In the genomic region with DNA sequence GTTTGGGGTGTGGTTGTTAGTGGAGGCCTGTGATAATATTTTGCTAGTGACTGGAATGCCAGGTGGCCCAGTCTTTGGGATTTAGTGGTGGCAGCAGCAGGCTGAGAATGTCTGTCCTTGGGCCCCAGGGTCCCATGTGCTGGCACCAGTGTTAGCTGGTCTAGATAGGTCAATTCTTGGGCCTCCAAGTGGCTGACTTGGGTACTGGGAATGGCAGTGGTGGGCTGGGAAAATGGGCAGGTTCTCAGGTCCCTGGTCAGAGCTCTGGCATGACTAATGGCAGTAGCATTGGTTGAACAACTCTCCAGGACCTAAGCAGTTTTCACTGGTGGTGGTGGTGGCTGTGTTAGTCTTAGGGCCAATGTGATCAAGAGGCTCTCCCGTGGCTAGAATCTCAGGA, we compare ENCODE assay signal across 33 cellular contexts. TPM values are rescaled to one million over a fixed set of nuclear protein-coding genes. Genes with fewer than 3 reads are reported as not detected.
DNase-seq lines count a peak whose midpoint lies in the region; ATAC-seq, FAIRE-seq and TF ChIP-seq lines count a peak whose summit lies in the region.
"Had no signal": no experiment of that assay in that cellular context is flagged by ENCODE, and none has a peak within 500 bp of the region (broad histone marks: within the 10 kb centered on the region; RNA-seq: fewer than 3 reads in every experiment).

No MANE protein-coding gene starts in this region.

- no peak overlapping the region for H3K4me2 ChIP-seq in A549

- H3K4me1 ChIP-seq in A549: no peaks in the 10 kb centered on the region
- no peaks in the 10 kb centered on the region for H3K4me1 ChIP-seq in foreskin keratinocyte
- H3K4me1 ChIP-seq: pancreas, right atrium auricular region, spleen, thyroid gland had no signal

- DNase-seq in A549 (ENCODE audit: low read depth in 1 of 2, low spot score in 1 of 2): peak; percentile 1 to 3
- DNase-seq in LHCN-M2 (ENCODE audit: low read depth): peak; percentile 4
- DNase-seq in foreskin keratinocyte: no peak
- DNase-seq in stimulated activated CD4-positive, alpha-beta T cell treated with anti-CD3 and anti-CD28 coated beads, Interleukin-12 subunit alpha, Interleukin-12 subunit beta, amount 100 ng/mL, for 4 hours: no peak
- DNase-seq in NCI-H187 treated with DMSO at 0.1 percent for 48 hours (lab: John Stamatoyannopoulos, UW): no peak
- DNase-seq in GDM1 (lab: John Stamatoyannopoulos, UW): no peak
- DNase-seq: activated CD4-positive, alpha-beta T cell treated with anti-CD3 and anti-CD28 coated beads for 4 hours; activated T-cell treated with anti-CD3 and anti-CD28 coated beads for 4 hours; AML-193; CD4-positive, alpha-beta T cell; GF-D8; hypothalamus; IMR-90; NCI-H146; NCI-H2107; NCI-H345; NCI-H748 treated with DMSO at 0.1 percent for 48 hours; pancreas; SIG-M5; spleen; stimulated activated CD4-positive, alpha-beta T cell treated with anti-CD3 and anti-CD28 coated beads, Interleukin-2, amount 100 ng/mL, for 48 hours; thyroid gland had no signal

- no peak overlapping the region for H3K27ac ChIP-seq in A549
- no peak overlapping the region for H3K27ac ChIP-seq in foreskin keratinocyte
- H3K27ac ChIP-seq: pancreas, right atrium auricular region, spleen, thyroid gland had no signal

- peak in 1 of 2 experiments; percentile 31; a peak in 1 of 6 replicates for ATAC-seq in A549
- ATAC-seq in foreskin keratinocyte: peak; percentile 46
- no peak for ATAC-seq in HG02938 (IDR thresholded peaks at IDR 0.05; ENCODE audit: unreplicated experiment)
- ATAC-seq: activated naive CD4-positive, alpha-beta T cell treated with anti-CD3 and anti-CD28 coated beads, Interleukin-2, amount 50 U/mL, for 72 hours; left lobe of liver; pancreas had no signal

- TF ChIP-seq EP300 in A549 (IDR thresholded peaks at IDR 0.05): no peak

- H3K9me3 ChIP-seq in A549: no peaks in the 10 kb centered on the region
- H3K9me3 ChIP-seq: pancreas, thyroid gland had no signal

- CTCF ChIA-PET in A549 (lab: Yijun Ruan, JAX): no interaction called here

- POLR2A ChIA-PET in A549 (lab: Yijun Ruan, JAX): no interaction called here

- 0% methylated on average over 1 of the region's 1 CpG for WGBS in A549 (ENCODE audit: missing lambda C conversion rate)

- no peak for TF ChIP-seq POLR2A in A549 (IDR thresholded peaks at IDR 0.05; ENCODE audit: low read length)

- FAIRE-seq in A549 (lab: Jason Lieb, UNC): no peak
- FAIRE-seq: A204.1, endothelial cell of umbilical vein, H54, pancreas, RCC 7860 had no signal

- H3K27me3 ChIP-seq in foreskin keratinocyte: peaks cover 9% of the 10 kb centered on the region
- H3K27me3 ChIP-seq: pancreas, right atrium auricular region, spleen, thyroid gland had no signal

- TF ChIP-seq CTCF in A549 (IDR thresholded peaks at IDR 0.05): no peak
- TF ChIP-seq CTCF in GM12873 (IDR thresholded peaks at IDR 0.05; ENCODE audit: insufficient read depth, low read depth, low read length, missing control alignments): peak; percentile 32
- no peak for TF ChIP-seq CTCF in foreskin keratinocyte (conservative IDR thresholded peaks at IDR 0.05)

- no peak for TF ChIP-seq RAD21 in A549 (conservative IDR thresholded peaks at IDR 0.05 in 1 of 2, IDR thresholded peaks at IDR 0.05 in 1 of 2)

- no peak overlapping the region for H3K4me3 ChIP-seq in A549
- H3K4me3 ChIP-seq: pancreas, right atrium auricular region, spleen, thyroid gland had no signal

TF ChIP-seq in A549, 52 proteins besides CTCF, POLR2A, EP300 and RAD21:
- TF ChIP-seq RARB (CRISPR knock-in tag; IDR thresholded peaks at IDR 0.05) (no peak), NR3C1 (IDR thresholded peaks at IDR 0.05) (no peak), KDM1A (IDR thresholded peaks at IDR 0.05; ENCODE audit: low read depth) (no peak), RCOR1 (IDR thresholded peaks at IDR 0.05; ENCODE audit: low read depth, low read length) (no peak), ZC3H11A (IDR thresholded peaks at IDR 0.05) (no peak), BHLHE40 (IDR thresholded peaks at IDR 0.05; ENCODE audit: low read depth, low read length) (no peak), ZSCAN20 (CRISPR knock-in tag; IDR thresholded peaks at IDR 0.05) (no peak)
- TF ChIP-seq, protein P1, sequence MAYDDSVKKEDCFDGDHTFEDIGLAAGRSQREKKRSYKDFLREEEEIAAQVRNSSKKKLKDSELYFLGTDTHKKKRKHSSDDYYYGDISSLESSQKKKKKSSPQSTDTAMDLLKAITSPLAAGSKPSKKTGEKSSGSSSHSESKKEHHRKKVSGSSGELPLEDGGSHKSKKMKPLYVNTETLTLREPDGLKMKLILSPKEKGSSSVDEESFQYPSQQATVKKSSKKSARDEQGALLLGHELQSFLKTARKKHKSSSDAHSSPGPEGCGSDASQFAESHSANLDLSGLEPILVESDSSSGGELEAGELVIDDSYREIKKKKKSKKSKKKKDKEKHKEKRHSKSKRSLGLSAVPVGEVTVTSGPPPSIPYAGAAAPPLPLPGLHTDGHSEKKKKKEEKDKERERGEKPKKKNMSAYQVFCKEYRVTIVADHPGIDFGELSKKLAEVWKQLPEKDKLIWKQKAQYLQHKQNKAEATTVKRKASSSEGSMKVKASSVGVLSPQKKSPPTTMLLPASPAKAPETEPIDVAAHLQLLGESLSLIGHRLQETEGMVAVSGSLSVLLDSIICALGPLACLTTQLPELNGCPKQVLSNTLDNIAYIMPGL (CRISPR knock-in tag; IDR thresholded peaks at IDR 0.05; ENCODE audit: borderline replicate concordance): no peak

RNA-seq across cellular contexts. Expression of a gene that starts 50.3 kb away (rescaled TPM):
- polyA plus RNA-seq in A549 (2011; rRNA removed) (not detected in 2 replicates), A549 (2017; fragmentation: RNase III; extraction: RNeasy Plus Mini Kit Qiagen cat#74134 plus additional on column Dnase treatment) (not detected in 3 replicates), foreskin keratinocyte (not detected in 2 replicates)
- polyA plus RNA-seq in A549 (2012; cell fraction: cytosol; rRNA removed): not detected in 2 replicates
- not detected in 2 replicates for polyA plus RNA-seq in A549 (2012; cell fraction: nucleus; rRNA removed)
- polyA minus RNA-seq in A549 (2011; rRNA and poly(A)+ RNA removed): not detected in 2 replicates
- total RNA-seq in LHCN-M2 (2014; rRNA removed) (not detected in 2 replicates), foreskin keratinocyte (not detected in 2 replicates)
- not detected for polyA plus RNA-seq in LHCN-M2 (2012)
- total RNA-seq: CD4-positive, alpha-beta T cell; endothelial cell of umbilical vein; fibroblast of lung; IMR-90; left lobe of liver; right atrium auricular region; spleen; thyroid gland had no signal
- polyA plus RNA-seq: endothelial cell of umbilical vein, fibroblast of lung, IMR-90, neural cell, spleen had no signal

Comparison
In these comparisons a context has a peak if more than half of its experiments do, and no peak if none do; other contexts are left out.
1. DNase-seq: peak in A549 (2 of 2) and LHCN-M2 (single experiment); none in foreskin keratinocyte (0 of 2), stimulated activated CD4-positive, alpha-beta T cell treated with anti-CD3 and anti-CD28 coated beads, Interleukin-12 subunit alpha, Interleukin-12 subunit beta, amount 100 ng/mL, for 4 hours (single experiment), NCI-H187 treated with DMSO at 0.1 percent for 48 hours (single experiment) and GDM1 (single experiment).